ENCODE assay signal across 21 cellular contexts in genomic region chr21:38937286-38937790, GRCh38.
"Had no signal": no experiment of that assay in that cellular context is flagged by ENCODE, and none has a peak within 500 bp of the region (broad histone marks: within the 10 kb centered on the region; RNA-seq: fewer than 3 reads in every experiment).

No MANE protein-coding gene starts in this region.

- FAIRE-seq: TTC549 had no signal

- H3K4me3 Mint-ChIP-seq: activated CD4-positive, alpha-beta memory T cell treated with anti-CD3 and anti-CD28 coated beads, Interleukin-2, amount 10 ng/mL, durations not matched to agents 7 days and 5 days; activated CD4-positive, alpha-beta T cell treated with anti-CD3 and anti-CD28 coated beads for 36 hours; activated CD8-positive, alpha-beta memory T cell treated with anti-CD3 and anti-CD28 coated beads, Interleukin-2, amount 10 ng/mL, durations not matched to agents 7 days and 5 days; endodermal cell; mesothelial cell of epicardium; type B pancreatic cell had no signal

- H3K27me3 Mint-ChIP-seq: activated CD4-positive, alpha-beta memory T cell treated with anti-CD3 and anti-CD28 coated beads, Interleukin-2, amount 10 ng/mL, durations not matched to agents 7 days and 5 days; activated CD4-positive, alpha-beta T cell treated with anti-CD3 and anti-CD28 coated beads for 36 hours; activated CD8-positive, alpha-beta memory T cell treated with anti-CD3 and anti-CD28 coated beads, Interleukin-2, amount 10 ng/mL, durations not matched to agents 7 days and 5 days; type B pancreatic cell had no signal

- H3K4me3 ChIP-seq: adrenal gland, cardiac muscle cell, lower lobe of right lung, suprapubic skin had no signal

- H3K4me1 ChIP-seq: adrenal gland, lower lobe of right lung, suprapubic skin had no signal

- DNase-seq: activated CD4-positive, alpha-beta memory T cell treated with anti-CD3 and anti-CD28 coated beads, Interleukin-2, amount 10 ng/mL, durations not matched to agents 7 days and 5 days; activated CD4-positive, alpha-beta T cell treated with anti-CD3 and anti-CD28 coated beads for 36 hours; activated CD8-positive, alpha-beta memory T cell treated with anti-CD3 and anti-CD28 coated beads, Interleukin-2, amount 10 ng/mL, durations not matched to agents 7 days and 5 days; activated naive CD4-positive, alpha-beta T cell treated with anti-CD3 and anti-CD28 coated beads, Interleukin-2, amount 50 U/mL, for 16 hours; adrenal gland; endodermal cell; foreskin melanocyte; glutamatergic neuron; hippocampal formation; islet precursor cell; lower lobe of right lung; retina; stimulated activated CD8-positive, alpha-beta memory T cell treated with anti-CD3 and anti-CD28 coated beads, Interleukin-4, amount 100 ng/mL, for 48 hours; stimulated activated naive CD4-positive, alpha-beta T cell treated with Interleukin-2 at 50 U/mL for 16 hours; SW 1271 had no signal

- H3K36me3 ChIP-seq: adrenal gland, cardiac muscle cell, lower lobe of right lung, suprapubic skin had no signal

- H3K27me3 ChIP-seq: cardiac muscle cell, suprapubic skin had no signal

- H3K9me3 ChIP-seq: adrenal gland, lower lobe of right lung, suprapubic skin had no signal

- H3K27ac Mint-ChIP-seq: activated CD4-positive, alpha-beta memory T cell treated with anti-CD3 and anti-CD28 coated beads, Interleukin-2, amount 10 ng/mL, durations not matched to agents 7 days and 5 days; endodermal cell; mesothelial cell of epicardium; type B pancreatic cell had no signal

- H3K36me3 Mint-ChIP-seq: activated CD8-positive, alpha-beta memory T cell treated with anti-CD3 and anti-CD28 coated beads, Interleukin-2, amount 10 ng/mL, durations not matched to agents 7 days and 5 days; mesothelial cell of epicardium; natural killer cell treated with Interleukin-12 subunit alpha and Interleukin-12 subunit beta and Interleukin-15 and Interleukin-18, amount 100 ng/mL, for 72 hours; type B pancreatic cell had no signal

- H3K27ac ChIP-seq: adrenal gland, cardiac muscle cell, lower lobe of right lung, suprapubic skin had no signal
